29 cellular contexts compared by ENCODE assay signal in genomic region chr19:7194566-7194965, GRCh38.
"Had no signal": no experiment of that assay in that cellular context is flagged by ENCODE, and none has a peak within 500 bp of the region (broad histone marks: within the 10 kb centered on the region; RNA-seq: fewer than 3 reads in every experiment).

No MANE protein-coding gene starts in this region.

- DNase-seq: activated CD4-positive, alpha-beta memory T cell treated with anti-CD3 and anti-CD28 coated beads for 36 hours; activated CD4-positive, alpha-beta T cell treated with anti-CD3 and anti-CD28 coated beads for 36 hours; activated CD4-positive, alpha-beta T cell treated with anti-CD3 and anti-CD28 coated beads, Interleukin-2, amount 10 ng/mL, durations not matched to agents 24 days and 14 days; activated CD4-positive, CD25-positive, alpha-beta regulatory T cell; activated CD4-positive, CD25-positive, alpha-beta regulatory T cell treated with anti-CD3 and anti-CD28 coated beads, Interleukin-2, amount 50 U/mL, for 72 hours; activated CD8-positive, alpha-beta memory T cell treated with anti-CD3 and anti-CD28 coated beads, Interleukin-2, amount 10 ng/mL, durations not matched to agents 7 days and 5 days; activated CD8-positive, alpha-beta memory T cell treated with anti-CD3 and anti-CD28 coated beads, Interleukin-2, amount 50 U/mL, for 4 hours; activated CD8-positive, alpha-beta T cell treated with anti-CD3 and anti-CD28 coated beads, Interleukin-2, amount 10 ng/mL, durations not matched to agents 7 days and 5 days; activated effector memory CD4-positive, alpha-beta T cell treated with anti-CD3 and anti-CD28 coated beads, Interleukin-2, amount 50 U/mL, for 16 hours; activated naive CD4-positive, alpha-beta T cell treated with anti-CD3 and anti-CD28 coated beads for 36 hours; activated naive CD8-positive, alpha-beta T cell treated with anti-CD3 and anti-CD28 coated beads for 36 hours; activated naive CD8-positive, alpha-beta T cell treated with anti-CD3 and anti-CD28 coated beads, Interleukin-2, amount 50 U/mL, for 24 hours; activated T-cell treated with anti-CD3 and anti-CD28 coated beads, Interleukin-2, amount 50 U/mL, for 1 hour; activated T-cell treated with anti-CD3 and anti-CD28 coated beads, Interleukin-2, amount 50 U/mL, for 48 hours; adrenal gland; amygdala; aorta; central memory CD4-positive, alpha-beta T cell; cerebellar nuclear complex; colonic mucosa; effector CD8-positive, alpha-beta T cell; esophagus squamous epithelium; foreskin melanocyte; heart right ventricle; T-helper 2 cell had no signal

- H3K27me3 ChIP-seq: adrenal gland, breast epithelium, colonic mucosa, gastroesophageal sphincter, heart right ventricle had no signal

- H3K4me1 ChIP-seq: colonic mucosa had no signal

- H3K36me3 ChIP-seq: adrenal gland, breast epithelium, cardiac muscle cell, colonic mucosa, esophagus squamous epithelium, gastroesophageal sphincter, heart right ventricle had no signal

- ATAC-seq: activated CD4-positive, alpha-beta T cell treated with anti-CD3 and anti-CD28 coated beads for 36 hours; activated CD8-positive, alpha-beta memory T cell treated with anti-CD3 and anti-CD28 coated beads, Interleukin-2, amount 10 ng/mL, durations not matched to agents 7 days and 5 days; activated CD8-positive, alpha-beta T cell treated with anti-CD3 and anti-CD28 coated beads, Interleukin-2, amount 10 ng/mL, durations not matched to agents 7 days and 5 days; activated naive CD8-positive, alpha-beta T cell treated with anti-CD3 and anti-CD28 coated beads, Interleukin-2, amount 50 U/mL, for 24 hours; gastroesophageal sphincter; heart right ventricle had no signal

- H3K4me3 ChIP-seq: adrenal gland, breast epithelium, cardiac muscle cell, colonic mucosa, esophagus squamous epithelium, gastroesophageal sphincter, heart right ventricle had no signal

- H3K9me3 ChIP-seq: adrenal gland, breast epithelium, colonic mucosa, esophagus squamous epithelium, gastroesophageal sphincter, heart right ventricle had no signal

- H3K27ac ChIP-seq: breast epithelium, cardiac muscle cell, colonic mucosa, epithelial cell of prostate, esophagus squamous epithelium, gastroesophageal sphincter had no signal
